1 cellular context compared by ENCODE assay signal in genomic region chr4:40749717-40750460, GRCh38.
TF ChIP-seq lines count a peak whose summit lies in the region.

A gene with protein sequence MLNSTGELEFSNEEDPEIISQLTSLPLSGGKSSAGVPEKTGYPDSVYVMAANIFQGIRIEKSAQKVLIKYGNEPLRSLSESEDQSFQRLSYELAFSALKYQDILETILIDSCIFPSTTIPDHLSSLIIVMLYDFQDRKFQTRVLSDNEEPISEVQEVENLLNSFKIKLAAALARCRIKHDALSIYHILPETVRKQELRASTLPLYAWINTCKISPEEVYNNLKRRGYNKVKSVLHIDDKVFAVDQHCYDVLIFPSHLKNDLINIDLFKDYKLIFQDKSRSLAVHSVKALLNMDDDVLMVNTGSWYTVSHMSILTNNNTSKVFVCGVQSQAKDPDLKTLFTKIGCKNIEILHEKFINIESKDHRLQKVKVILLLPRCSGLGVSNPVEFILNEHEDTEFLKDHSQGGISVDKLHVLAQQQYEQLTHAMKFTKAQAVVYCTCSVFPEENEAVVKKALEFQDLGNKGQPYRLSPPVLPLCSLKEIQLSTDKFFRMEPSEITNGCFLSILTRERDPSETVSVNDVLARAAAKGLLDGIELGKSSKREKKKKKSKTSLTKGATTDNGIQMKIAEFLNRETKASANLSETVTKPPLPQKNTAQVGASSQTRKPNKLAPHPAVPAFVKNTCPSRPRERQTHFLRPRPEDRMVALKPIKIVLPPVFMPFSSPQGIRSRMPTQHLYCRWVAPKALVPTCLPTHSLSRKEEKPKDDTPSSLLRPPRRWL (plus strand): TSS chr4:40749955. CDS start chr4:40750694, 739 bp downstream.

TF ChIP-seq in IMR-90, 13 proteins besides CTCF, POLR2A, EP300 and RAD21:
- TF ChIP-seq, protein P1, sequence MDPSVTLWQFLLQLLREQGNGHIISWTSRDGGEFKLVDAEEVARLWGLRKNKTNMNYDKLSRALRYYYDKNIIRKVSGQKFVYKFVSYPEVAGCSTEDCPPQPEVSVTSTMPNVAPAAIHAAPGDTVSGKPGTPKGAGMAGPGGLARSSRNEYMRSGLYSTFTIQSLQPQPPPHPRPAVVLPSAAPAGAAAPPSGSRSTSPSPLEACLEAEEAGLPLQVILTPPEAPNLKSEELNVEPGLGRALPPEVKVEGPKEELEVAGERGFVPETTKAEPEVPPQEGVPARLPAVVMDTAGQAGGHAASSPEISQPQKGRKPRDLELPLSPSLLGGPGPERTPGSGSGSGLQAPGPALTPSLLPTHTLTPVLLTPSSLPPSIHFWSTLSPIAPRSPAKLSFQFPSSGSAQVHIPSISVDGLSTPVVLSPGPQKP (IDR thresholded peaks at IDR 0.05; ENCODE audit: borderline replicate concordance, low read depth, low read length): no peak
- TF ChIP-seq BHLHE40 (IDR thresholded peaks at IDR 0.05; ENCODE audit: low read depth, low read length) (no peak), CHD1 (IDR thresholded peaks at IDR 0.05; ENCODE audit: low read depth, low read length) (no peak), MAZ (IDR thresholded peaks at IDR 0.05; ENCODE audit: borderline replicate concordance, low read depth, low read length) (no peak), CEBPB (IDR thresholded peaks at IDR 0.05; ENCODE audit: low read depth, low read length) (no peak), MXI1 (IDR thresholded peaks at IDR 0.05; ENCODE audit: borderline replicate concordance, low read depth, low read length) (no peak)
- TF ChIP-seq, protein P2, sequence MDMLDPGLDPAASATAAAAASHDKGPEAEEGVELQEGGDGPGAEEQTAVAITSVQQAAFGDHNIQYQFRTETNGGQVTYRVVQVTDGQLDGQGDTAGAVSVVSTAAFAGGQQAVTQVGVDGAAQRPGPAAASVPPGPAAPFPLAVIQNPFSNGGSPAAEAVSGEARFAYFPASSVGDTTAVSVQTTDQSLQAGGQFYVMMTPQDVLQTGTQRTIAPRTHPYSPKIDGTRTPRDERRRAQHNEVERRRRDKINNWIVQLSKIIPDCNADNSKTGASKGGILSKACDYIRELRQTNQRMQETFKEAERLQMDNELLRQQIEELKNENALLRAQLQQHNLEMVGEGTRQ (IDR thresholded peaks at IDR 0.05; ENCODE audit: low read depth, low read length): no peak
